8 cellular contexts compared by ENCODE assay signal in genomic region chr10:121928528-121928884, GRCh38. TPM values are rescaled to one million over a fixed set of nuclear protein-coding genes. Genes with fewer than 3 reads are reported as not detected.
DNase-seq lines count a peak whose midpoint lies in the region; ATAC-seq and TF ChIP-seq lines count a peak whose summit lies in the region.

No MANE protein-coding gene starts in this region.

- H3K27me3 Mint-ChIP-seq in activated CD4-positive, alpha-beta T cell treated with anti-CD3 and anti-CD28 coated beads for 36 hours: no peaks in the 10 kb centered on the region
- H3K27me3 Mint-ChIP-seq in neural crest cell (ENCODE audit: low read depth): no peaks in the 10 kb centered on the region

- CTCF ChIA-PET in activated CD4-positive, alpha-beta T cell treated with anti-CD3 and anti-CD28 coated beads for 36 hours (lab: Charles Lee): interaction anchor here (0.9 kb wide), 1 partner anchor 182 kb away, joined by 3 read pairs; no protein-coding TSS in a partner anchor

- intact Hi-C loops in activated CD4-positive, alpha-beta T cell treated with anti-CD3 and anti-CD28 coated beads for 36 hours (cut with DNase I, micrococcal nuclease): loop anchor here (1.0 to 10.0 kb wide), 7 partner anchors 46 to 1226 kb away; partner anchors contain the start of genes BUB3 (in 1 of the 2), C10orf88 (in 1 of the 2), IKZF5 (in 1 of the 2) and NSMCE4A (in 1 of the 2)
- intact Hi-C loops in esophagus squamous epithelium (cut with DNase I): no loop called here

- H3K27me3 ChIP-seq in esophagus squamous epithelium: no peaks in the 10 kb centered on the region

- 0 to 5% methylated on average over 4 to 8 of the region's 20 CpGs for WGBS in esophagus squamous epithelium, 2 donors

- no peak for DNase-seq in activated CD4-positive, alpha-beta T cell treated with anti-CD3 and anti-CD28 coated beads for 36 hours
- DNase-seq in activated CD4-positive, alpha-beta T cell treated with anti-CD3 and anti-CD28 coated beads for 1 hour: no peak
- DNase-seq in SK-N-MC (ENCODE audit: low read depth, low spot score) (no peak), esophagus squamous epithelium (lab: John Stamatoyannopoulos, UW) (no peak), neural crest cell (ENCODE audit: low read depth, low spot score) (no peak), cortex of kidney (lab: John Stamatoyannopoulos, UW) (no peak), NCI-H1694 (lab: John Stamatoyannopoulos, UW) (no peak)

- no peaks in the 10 kb centered on the region for H3K9me3 Mint-ChIP-seq in activated CD4-positive, alpha-beta T cell treated with anti-CD3 and anti-CD28 coated beads for 36 hours (ENCODE audit: low read depth)
- H3K9me3 Mint-ChIP-seq in neural crest cell: no peaks in the 10 kb centered on the region

- POLR2A ChIA-PET in activated CD4-positive, alpha-beta T cell treated with anti-CD3 and anti-CD28 coated beads for 36 hours (lab: Charles Lee): no interaction called here

- peaks cover 20% of the 10 kb centered on the region for H3K4me1 Mint-ChIP-seq in activated CD4-positive, alpha-beta T cell treated with anti-CD3 and anti-CD28 coated beads for 36 hours
- H3K4me1 Mint-ChIP-seq in neural crest cell: peaks cover 39% of the 10 kb centered on the region

- H3K4me3 ChIP-seq in SK-N-MC (peak overlapping the region; percentile 79), esophagus squamous epithelium (peak overlapping the region; percentile 71 to 99 (median 96))

- H3K4me1 ChIP-seq in esophagus squamous epithelium: peaks cover 6 to 52% (median 18%) of the 10 kb centered on the region in 3 donors

- TF ChIP-seq CTCF in esophagus squamous epithelium (IDR thresholded peaks at IDR 0.05) (no peak), neural crest cell (conservative IDR thresholded peaks at IDR 0.05) (no peak)

- H3K27ac ChIP-seq in SK-N-MC (no peak overlapping the region), esophagus squamous epithelium (peak overlapping the region; percentile 95 to 100 (median 98))

- H3K27ac Mint-ChIP-seq in activated CD4-positive, alpha-beta T cell treated with anti-CD3 and anti-CD28 coated beads for 36 hours: peak overlapping the region; percentile 85
- peak overlapping the region; percentile 67 for H3K27ac Mint-ChIP-seq in neural crest cell (ENCODE audit: unreplicated experiment)

- no peak for TF ChIP-seq POLR2A in esophagus squamous epithelium (IDR thresholded peaks at IDR 0.05)

- H3K4me3 Mint-ChIP-seq in activated CD4-positive, alpha-beta T cell treated with anti-CD3 and anti-CD28 coated beads for 36 hours: peak overlapping the region; percentile 88
- H3K4me3 Mint-ChIP-seq in neural crest cell: peak overlapping the region; percentile 90

- peaks cover 12% of the 10 kb centered on the region for H3K36me3 Mint-ChIP-seq in activated CD4-positive, alpha-beta T cell treated with anti-CD3 and anti-CD28 coated beads for 36 hours (ENCODE audit: low read depth)
- peaks cover 4% of the 10 kb centered on the region for H3K36me3 Mint-ChIP-seq in neural crest cell (ENCODE audit: low read depth)

- peak overlapping the region; percentile 88 for H3K9ac ChIP-seq in SK-N-MC (ENCODE audit: insufficient read length)

- H3K36me3 ChIP-seq in SK-N-MC (ENCODE audit: insufficient read depth, low read length) (no peaks in the 10 kb centered on the region), esophagus squamous epithelium (peaks cover 0 to 2% (median 0%) of the 10 kb centered on the region in 3 donors)

- ATAC-seq in activated CD4-positive, alpha-beta T cell treated with anti-CD3 and anti-CD28 coated beads for 36 hours: peak; percentile 1
- ATAC-seq in HG02852 (IDR thresholded peaks at IDR 0.05; ENCODE audit: unreplicated experiment): peak; percentile 8

- no peaks in the 10 kb centered on the region for H3K9me3 ChIP-seq in SK-N-MC (ENCODE audit: low read depth, low read length)
- no peaks in the 10 kb centered on the region for H3K9me3 ChIP-seq in esophagus squamous epithelium

RNA-seq across cellular contexts. Expression of gene ATE1, which starts 0.7 kb away (rescaled TPM):
- 10 to 100 TPM; 23.2 to 23.9 TPM for total RNA-seq in activated CD4-positive, alpha-beta T cell treated with anti-CD3 and anti-CD28 coated beads for 36 hours
- total RNA-seq in esophagus squamous epithelium (10 to 100 TPM; 15.5 to 29.8 (median 22.6) TPM), neural crest cell (26.0 and 27.6 TPM in 2 replicates)

RNA-seq across cellular contexts. Expression of gene NSMCE4A, which starts 46.5 kb away (rescaled TPM):
- total RNA-seq in activated CD4-positive, alpha-beta T cell treated with anti-CD3 and anti-CD28 coated beads for 36 hours: 10 to 100 TPM; 56.3 to 56.4 TPM
- total RNA-seq in esophagus squamous epithelium (10 to 100 TPM; 37.0 to 83.2 (median 41.5) TPM), neural crest cell (85.0 and 87.5 TPM in 2 replicates)
